Comparison of ENCODE assay signal across 1 cellular context in genomic region chr10:55820071-55820470, GRCh38.
TF ChIP-seq lines count a peak whose summit lies in the region.

No MANE protein-coding gene starts in this region.

TF ChIP-seq in SK-N-SH, 30 proteins besides CTCF, POLR2A, EP300 and RAD21 (continued from another document):
- TF ChIP-seq ZBTB33 (IDR thresholded peaks at IDR 0.05; ENCODE audit: borderline replicate concordance, low read depth) (no peak), YY1 (IDR thresholded peaks at IDR 0.05; ENCODE audit: low read depth) (no peak), NRF1 (IDR thresholded peaks at IDR 0.05; ENCODE audit: low read depth, low read length) (no peak)
